Comparison of ENCODE assay signal across 9 cellular contexts in the genomic region with DNA sequence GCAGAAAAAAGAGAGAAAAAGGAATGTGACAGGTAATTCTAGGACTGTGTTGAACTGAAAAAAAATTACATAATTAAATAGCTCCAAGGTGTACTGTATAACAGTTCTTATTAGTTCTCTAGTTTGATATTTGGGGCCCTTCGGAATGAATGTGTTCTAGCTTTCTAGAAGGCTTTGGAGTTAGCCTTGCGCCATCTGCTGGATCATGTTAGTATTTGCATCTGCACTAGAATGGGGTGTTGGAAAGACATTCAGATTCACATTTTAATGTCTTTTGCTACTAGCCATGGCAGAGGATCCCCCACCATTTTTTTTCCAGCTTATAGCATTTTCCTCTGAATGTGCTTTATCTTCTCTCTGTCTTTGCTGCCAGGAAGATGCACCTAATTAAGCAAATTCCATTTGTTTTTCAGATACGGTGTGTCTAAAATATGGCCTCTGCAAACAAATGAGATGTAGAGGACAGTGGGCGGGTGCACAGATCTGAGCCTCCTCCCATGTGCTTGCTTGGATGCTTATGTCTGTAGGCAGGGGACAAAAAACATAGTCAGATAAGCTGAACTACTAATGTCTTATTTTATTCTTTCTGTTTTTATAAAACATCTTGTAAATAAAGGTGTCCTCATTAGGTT.
DNase-seq lines count a peak whose midpoint lies in the region; ATAC-seq and TF ChIP-seq lines count a peak whose summit lies in the region.
"Had no signal": no experiment of that assay in that cellular context is flagged by ENCODE, and none has a peak within 500 bp of the region (broad histone marks: within the 10 kb centered on the region; RNA-seq: fewer than 3 reads in every experiment).

No MANE protein-coding gene starts in this region.

- intact Hi-C loops in vagina (cut with DNase I), result no loop called here

- DNase-seq in DND-41, result peak; percentile 54
- peak; percentile 42 for DNase-seq in HK-2 (ENCODE audit: unreplicated experiment)
- DNase-seq in NCI-H82 (lab: John Stamatoyannopoulos, UW), result peak; percentile 90
- peak; percentile 15 for DNase-seq in activated T-cell treated with anti-CD3 and anti-CD28 coated beads for 48 hours (ENCODE audit: low read depth)
- DNase-seq in foreskin fibroblast, result peak; percentile 29 to 77
- no peak for DNase-seq in omental fat pad (ENCODE audit: low spot score)
- no peak for DNase-seq in vagina (ENCODE audit: extremely low spot score in 2 of 2)

- H3K4me2 ChIP-seq in DND-41 (ENCODE audit: insufficient read depth, low read length), result no peak overlapping the region

- H3K27ac ChIP-seq in DND-41 (ENCODE audit: low read length), result no peak overlapping the region
- no peak overlapping the region for H3K27ac ChIP-seq in vagina
- H3K27ac ChIP-seq: epithelial cell of prostate had no signal

- H3K27me3 ChIP-seq in DND-41 (ENCODE audit: insufficient read depth, low read length, poor library complexity), result no peaks in the 10 kb centered on the region
- no peaks in the 10 kb centered on the region for H3K27me3 ChIP-seq in vagina

- no peak overlapping the region for H2AFZ ChIP-seq in DND-41 (ENCODE audit: low read depth, low read length)

- H3K9me3 ChIP-seq in DND-41 (ENCODE audit: insufficient read depth, low read length, severe bottlenecking) (no peaks in the 10 kb centered on the region), vagina (no peaks in the 10 kb centered on the region)

- H3K36me3 ChIP-seq in DND-41 (ENCODE audit: insufficient read depth, low read length) (no peaks in the 10 kb centered on the region), vagina (no peaks in the 10 kb centered on the region)

- no peaks in the 10 kb centered on the region; the same call in 1 of the 2 replicates for H4K20me1 ChIP-seq in DND-41 (ENCODE audit: insufficient read depth, low read length)

- no peaks in the 10 kb centered on the region for H3K4me1 ChIP-seq in DND-41 (ENCODE audit: insufficient read depth, low read length)
- H3K4me1 ChIP-seq in vagina, result no peaks in the 10 kb centered on the region

- ATAC-seq in DND-41 (ENCODE audit: insufficient read depth, low read depth), result peak; percentile 85
- ATAC-seq in GM21367 (IDR thresholded peaks at IDR 0.05; ENCODE audit: unreplicated experiment), result peak; percentile 90
- peak; percentile 58 for ATAC-seq in omental fat pad (ENCODE audit: low FRiP score)

- H3K9ac ChIP-seq in DND-41 (ENCODE audit: low read depth, low read length), result no peak overlapping the region

- no peaks in the 10 kb centered on the region for H3K79me2 ChIP-seq in DND-41 (ENCODE audit: insufficient read depth, low read length)

- no peak overlapping the region for H3K4me3 ChIP-seq in DND-41 (ENCODE audit: low read depth in 1 of 2, low read length in 2 of 2)
- H3K4me3 ChIP-seq in foreskin fibroblast (ENCODE audit: low read depth in 1 of 2, low read length in 2 of 2), result no peak overlapping the region
- H3K4me3 ChIP-seq in vagina, result no peak overlapping the region

- TF ChIP-seq POLR2A in vagina (IDR thresholded peaks at IDR 0.05), result no peak

- TF ChIP-seq CTCF in DND-41 (IDR thresholded peaks at IDR 0.05; ENCODE audit: borderline replicate concordance, extremely low read depth, low read length, poor library complexity, severe bottlenecking) (peak; percentile 92), foreskin fibroblast (IDR thresholded peaks at IDR 0.05; ENCODE audit: low read depth, low read length) (peak; percentile 84), omental fat pad (IDR thresholded peaks at IDR 0.05) (peak in 2 of 3 donors; percentile 31 to 45), vagina (IDR thresholded peaks at IDR 0.05) (peak; percentile 28 to 69 (median 67))

Comparison
In these comparisons a context has a peak if more than half of its experiments do, and no peak if none do; other contexts are left out.
1. DNase-seq: peak in DND-41 (single experiment), HK-2 (single experiment), NCI-H82 (single experiment), activated T-cell treated with anti-CD3 and anti-CD28 coated beads for 48 hours (single experiment) and foreskin fibroblast (2 of 2); none in omental fat pad (single experiment) and vagina (0 of 2).
2. CTCF ChIP-seq: peak in every context shown above with its lines; median percentile 92 in DND-41; 84 in foreskin fibroblast; 67 in vagina; 38 in omental fat pad.
3. Peak in every context shown above with its lines, with median percentiles within 50 percentile points of each other: ATAC-seq.